Comparison of ENCODE assay signal across 10 cellular contexts in genomic region chr7:2939193-2939885, GRCh38.
DNase-seq lines count a peak whose midpoint lies in the region; ATAC-seq and TF ChIP-seq lines count a peak whose summit lies in the region.
"Had no signal": no experiment of that assay in that cellular context is flagged by ENCODE, and none has a peak within 500 bp of the region (broad histone marks: within the 10 kb centered on the region; RNA-seq: fewer than 3 reads in every experiment).

No MANE protein-coding gene starts in this region.

- peak overlapping the region; percentile 63 for H3K27ac Mint-ChIP-seq in activated naive CD8-positive, alpha-beta T cell treated with anti-CD3 and anti-CD28 coated beads, Interleukin-2, amount 10 ng/mL, durations not matched to agents 7 days and 5 days
- H3K27ac Mint-ChIP-seq in neural progenitor cell = peak overlapping the region; percentile 74

- no peak overlapping the region for H3K4me3 ChIP-seq in neural progenitor cell
- H3K4me3 ChIP-seq: pancreas had no signal

- no peak for TF ChIP-seq CTCF in neural progenitor cell (IDR thresholded peaks at IDR 0.05)

- H3K9me3 ChIP-seq in neural progenitor cell (ENCODE audit: low read depth) = no peaks in the 10 kb centered on the region
- H3K9me3 ChIP-seq: pancreas had no signal

- H3K4me2 ChIP-seq in neural progenitor cell = peak overlapping the region; percentile 19

- no peak for ATAC-seq in activated naive CD8-positive, alpha-beta T cell treated with anti-CD3 and anti-CD28 coated beads, Interleukin-2, amount 10 ng/mL, durations not matched to agents 7 days and 5 days (ENCODE audit: low read depth)
- ATAC-seq in HG03045 (IDR thresholded peaks at IDR 0.05; ENCODE audit: unreplicated experiment) = no peak
- ATAC-seq: pancreas had no signal

- H3K4me1 ChIP-seq in neural progenitor cell = peaks cover 10% of the 10 kb centered on the region
- H3K4me1 ChIP-seq: pancreas had no signal

- H3K4me1 Mint-ChIP-seq in activated naive CD8-positive, alpha-beta T cell treated with anti-CD3 and anti-CD28 coated beads, Interleukin-2, amount 10 ng/mL, durations not matched to agents 7 days and 5 days = peaks cover 19% of the 10 kb centered on the region
- peaks cover 18% of the 10 kb centered on the region for H3K4me1 Mint-ChIP-seq in neural progenitor cell

- H2AFZ ChIP-seq in neural progenitor cell (replicated peaks) = no peak overlapping the region

- no peak overlapping the region for H3K4me3 Mint-ChIP-seq in activated naive CD8-positive, alpha-beta T cell treated with anti-CD3 and anti-CD28 coated beads, Interleukin-2, amount 10 ng/mL, durations not matched to agents 7 days and 5 days
- H3K4me3 Mint-ChIP-seq in neural progenitor cell = peak overlapping the region; percentile 28

- no peak overlapping the region for H3K9ac ChIP-seq in neural progenitor cell

- H3K36me3 ChIP-seq in neural progenitor cell = no peaks in the 10 kb centered on the region
- H3K36me3 ChIP-seq: pancreas had no signal

- H4K20me1 ChIP-seq in neural progenitor cell (ENCODE audit: low read depth) = no peaks in the 10 kb centered on the region

- POLR2A ChIA-PET in activated naive CD8-positive, alpha-beta T cell treated with anti-CD3 and anti-CD28 coated beads, Interleukin-2, amount 10 ng/mL, durations not matched to agents 7 days and 5 days (lab: Charles Lee) = no interaction called here
- POLR2A ChIA-PET in HEK293T (lab: Yijun Ruan, JAX) = no interaction called here

- no peaks in the 10 kb centered on the region for H3K27me3 ChIP-seq in neural progenitor cell
- H3K27me3 ChIP-seq: pancreas had no signal

- no peaks in the 10 kb centered on the region for H3F3A ChIP-seq in neural progenitor cell (ENCODE audit: low read depth)

- H3K79me2 ChIP-seq in neural progenitor cell (ENCODE audit: low read depth) = no peaks in the 10 kb centered on the region

- H3K27ac ChIP-seq in neural progenitor cell = no peak overlapping the region
- H3K27ac ChIP-seq: pancreas had no signal

- no peaks in the 10 kb centered on the region for H3K27me3 Mint-ChIP-seq in activated naive CD8-positive, alpha-beta T cell treated with anti-CD3 and anti-CD28 coated beads, Interleukin-2, amount 10 ng/mL, durations not matched to agents 7 days and 5 days
- H3K27me3 Mint-ChIP-seq in neural progenitor cell (ENCODE audit: insufficient read depth, low read depth) = peaks cover 25% of the 10 kb centered on the region

- CTCF ChIA-PET in HEK293T (lab: Yijun Ruan, JAX) = no interaction called here

- H3K36me3 Mint-ChIP-seq in activated naive CD8-positive, alpha-beta T cell treated with anti-CD3 and anti-CD28 coated beads, Interleukin-2, amount 10 ng/mL, durations not matched to agents 7 days and 5 days = peaks cover 52% of the 10 kb centered on the region
- no peaks in the 10 kb centered on the region for H3K36me3 Mint-ChIP-seq in neural progenitor cell

- H3K9me3 Mint-ChIP-seq in activated naive CD8-positive, alpha-beta T cell treated with anti-CD3 and anti-CD28 coated beads, Interleukin-2, amount 10 ng/mL, durations not matched to agents 7 days and 5 days = peaks cover 1% of the 10 kb centered on the region
- H3K9me3 Mint-ChIP-seq in neural progenitor cell = peaks cover 7% of the 10 kb centered on the region

- DNase-seq in Daoy (ENCODE audit: low read depth) = peak; percentile 51
- DNase-seq in LHCN-M2 (ENCODE audit: low read depth) = peak; percentile 15
- peak; percentile 20 for DNase-seq in activated naive CD8-positive, alpha-beta T cell treated with anti-CD3 and anti-CD28 coated beads, Interleukin-2, amount 10 ng/mL, durations not matched to agents 7 days and 5 days
- no peak for DNase-seq in neural progenitor cell (ENCODE audit: low spot score)
- DNase-seq in dermis blood vessel endothelial cell = no peak
- DNase-seq in NCI-H1105 treated with DMSO at 0.1 percent for 48 hours (lab: John Stamatoyannopoulos, UW) = no peak
- no peak for DNase-seq in HEK293T (ENCODE audit: extremely low spot score)
- DNase-seq: NCI-H1417 had no signal

TF ChIP-seq in HEK293T, 16 proteins besides CTCF, POLR2A, EP300 and RAD21:
- no peak for TF ChIP-seq L3MBTL2 (conservative IDR thresholded peaks at IDR 0.05)
- TF ChIP-seq ELF4 (IDR thresholded peaks at IDR 0.05) = no peak
- TF ChIP-seq PKNOX1 (IDR thresholded peaks at IDR 0.05) = no peak
- TF ChIP-seq ARNT (IDR thresholded peaks at IDR 0.05) = no peak
- no peak for TF ChIP-seq SP1 (IDR thresholded peaks at IDR 0.05)
- no peak for TF ChIP-seq TARDBP (IDR thresholded peaks at IDR 0.05)
- TF ChIP-seq ZNF384 (IDR thresholded peaks at IDR 0.05) = no peak
- TF ChIP-seq FOXM1 (IDR thresholded peaks at IDR 0.05; ENCODE audit: borderline replicate concordance) = no peak
- no peak for TF ChIP-seq CTBP1 (IDR thresholded peaks at IDR 0.05; ENCODE audit: borderline replicate concordance)
- TF ChIP-seq BHLHE40 (IDR thresholded peaks at IDR 0.05; ENCODE audit: borderline replicate concordance) = no peak

Comparison
In these comparisons a context has a peak if more than half of its experiments do, and no peak if none do; other contexts are left out.
1. DNase-seq: peak in Daoy (single experiment), LHCN-M2 (single experiment) and activated naive CD8-positive, alpha-beta T cell treated with anti-CD3 and anti-CD28 coated beads, Interleukin-2, amount 10 ng/mL, durations not matched to agents 7 days and 5 days (single experiment); none in neural progenitor cell (single experiment), dermis blood vessel endothelial cell (single experiment), NCI-H1105 treated with DMSO at 0.1 percent for 48 hours (single experiment) and HEK293T (single experiment).